1 cellular context compared by ENCODE assay signal in the genomic region with DNA sequence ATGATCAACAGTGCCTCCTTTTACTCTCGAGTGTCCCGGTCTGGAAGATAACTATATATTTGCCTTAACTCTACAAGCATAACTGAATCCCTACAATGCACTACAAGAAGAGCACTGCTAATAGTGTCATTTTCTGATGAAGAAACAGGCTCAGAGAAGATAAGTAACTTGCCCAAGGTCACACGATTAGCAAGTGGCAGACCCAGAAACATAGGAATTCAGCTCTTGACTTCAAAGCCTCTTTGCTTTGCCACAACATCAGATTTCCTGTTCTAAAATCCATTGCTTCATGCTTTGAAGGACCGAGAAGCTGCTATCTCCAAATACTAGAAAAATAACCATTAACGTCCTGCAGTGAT.
TF ChIP-seq lines count a peak whose summit lies in the region.

No MANE protein-coding gene starts in this region.

TF ChIP-seq in HepG2, 621 proteins besides CTCF, POLR2A, EP300 and RAD21 (continues in another document):
- TF ChIP-seq ZNF766 (CRISPR knock-in tag; IDR thresholded peaks at IDR 0.05; ENCODE audit: borderline replicate concordance) (peak; percentile 18; the same call in 1 of the 2 replicates), ARNT2 (CRISPR knock-in tag; IDR thresholded peaks at IDR 0.05; ENCODE audit: low read depth) (0 out of 2 replicates have a peak, but pooled peaks have one; percentile 7), MED1 (CRISPR knock-in tag; IDR thresholded peaks at IDR 0.05) (peak; percentile 91), ISL2 (CRISPR knock-in tag; IDR thresholded peaks at IDR 0.05) (peak; percentile 63; the same call in 1 of the 2 replicates), CEBPG (CRISPR knock-in tag; IDR thresholded peaks at IDR 0.05) (peak; percentile 74), SAP130 (CRISPR knock-in tag; IDR thresholded peaks at IDR 0.05; ENCODE audit: low read depth) (peak; percentile 39), ZNF761 (CRISPR knock-in tag; conservative IDR thresholded peaks at IDR 0.05) (0 out of 2 replicates have a peak, but pooled peaks have one; percentile 22), NONO (IDR thresholded peaks at IDR 0.05) (no peak), NONO (CRISPR knock-in tag; conservative IDR thresholded peaks at IDR 0.05) (peak; percentile 86), SOX5 (CRISPR knock-in tag; IDR thresholded peaks at IDR 0.05; ENCODE audit: borderline replicate concordance) (peak; percentile 79; the same call in 1 of the 2 replicates), ZNF3 (CRISPR knock-in tag; IDR thresholded peaks at IDR 0.05) (peak; percentile 59; the same call in 1 of the 2 replicates), ZNF607 (CRISPR knock-in tag; IDR thresholded peaks at IDR 0.05; ENCODE audit: borderline replicate concordance) (0 out of 2 replicates have a peak, but pooled peaks have one; percentile 36), CREM (IDR thresholded peaks at IDR 0.05) (peak; percentile 72), CREM (CRISPR knock-in tag; IDR thresholded peaks at IDR 0.05) (no peak), ZNF614 (CRISPR knock-in tag; IDR thresholded peaks at IDR 0.05; ENCODE audit: borderline replicate concordance) (peak; percentile 22; the same call in 1 of the 2 replicates), FOXA3 (CRISPR knock-in tag; IDR thresholded peaks at IDR 0.05) (0 out of 2 replicates have a peak, but pooled peaks have one; percentile 1), HNF4G (IDR thresholded peaks at IDR 0.05; ENCODE audit: borderline replicate concordance, low read depth, low read length) (peak; percentile 44; the same call in 1 of the 2 replicates), HNF4G (CRISPR knock-in tag; IDR thresholded peaks at IDR 0.05; ENCODE audit: borderline replicate concordance, low read depth) (peak; percentile 70; the same call in 1 of the 2 replicates), ZNF335 (CRISPR knock-in tag; IDR thresholded peaks at IDR 0.05) (0 out of 2 replicates have a peak, but pooled peaks have one; percentile 21), ZIK1 (CRISPR knock-in tag; IDR thresholded peaks at IDR 0.05; ENCODE audit: borderline replicate concordance, low read depth) (0 out of 2 replicates have a peak, but pooled peaks have one; percentile 13), TRIM24 (CRISPR knock-in tag; IDR thresholded peaks at IDR 0.05) (no peak), NCOA2 (CRISPR knock-in tag; IDR thresholded peaks at IDR 0.05) (peak; percentile 95), ZNF136 (CRISPR knock-in tag; IDR thresholded peaks at IDR 0.05; ENCODE audit: low read depth) (peak; percentile 18; the same call in 1 of the 2 replicates), HDAC1 (CRISPR knock-in tag; IDR thresholded peaks at IDR 0.05) (no peak), RBFOX2 (IDR thresholded peaks at IDR 0.05; ENCODE audit: low read depth, low read length) (peak; percentile 73), SMC3 (IDR thresholded peaks at IDR 0.05; ENCODE audit: low read length) (peak; percentile 14; the same call in 1 of the 2 replicates), HDAC2 (CRISPR knock-in tag; IDR thresholded peaks at IDR 0.05) (peak; percentile 83), TCF7L2 (IDR thresholded peaks at IDR 0.05; ENCODE audit: low read depth, low read length) (peak; percentile 73; the same call in 1 of the 2 replicates), SOX13 (IDR thresholded peaks at IDR 0.05) (peak; percentile 41; the same call in 1 of the 2 replicates), SOX13 (CRISPR knock-in tag; conservative IDR thresholded peaks at IDR 0.05 in 1 of 2, IDR thresholded peaks at IDR 0.05 in 1 of 2) (peak in 1 of 2 experiments; percentile 75; a peak in 2 of 4 replicates), RFXANK (CRISPR knock-in tag; IDR thresholded peaks at IDR 0.05) (0 out of 2 replicates have a peak, but pooled peaks have one; percentile 32), CEBPB (IDR thresholded peaks at IDR 0.05; ENCODE audit: borderline replicate concordance, low read depth, low read length) (peak; percentile 70; the same call in 1 of the 2 replicates), ZNF780A (CRISPR knock-in tag; IDR thresholded peaks at IDR 0.05) (0 out of 2 replicates have a peak, but pooled peaks have one; percentile 28), TCF7 (IDR thresholded peaks at IDR 0.05; ENCODE audit: low read depth) (peak; percentile 96), MYNN (CRISPR knock-in tag; IDR thresholded peaks at IDR 0.05; ENCODE audit: low read depth) (no peak), NR2F6 (IDR thresholded peaks at IDR 0.05) (peak; percentile 62), NR2F6 (CRISPR knock-in tag; IDR thresholded peaks at IDR 0.05) (peak; percentile 39), REPIN1 (CRISPR knock-in tag; IDR thresholded peaks at IDR 0.05; ENCODE audit: borderline replicate concordance, low read depth) (peak; percentile 4; the same call in 1 of the 2 replicates), ETV5 (CRISPR knock-in tag; IDR thresholded peaks at IDR 0.05; ENCODE audit: borderline replicate concordance) (peak; percentile 80; the same call in 1 of the 2 replicates), FOSL2 (CRISPR knock-in tag; IDR thresholded peaks at IDR 0.05) (peak; percentile 75), PCBP1 (IDR thresholded peaks at IDR 0.05; ENCODE audit: borderline replicate concordance, low read depth, low read length) (no peak), ELF3 (CRISPR knock-in tag; IDR thresholded peaks at IDR 0.05) (peak; percentile 32; the same call in 1 of the 2 replicates), SIX1 (CRISPR knock-in tag; IDR thresholded peaks at IDR 0.05; ENCODE audit: borderline replicate concordance) (peak; percentile 26; the same call in 1 of the 2 replicates), KAT8 (CRISPR knock-in tag; IDR thresholded peaks at IDR 0.05) (peak; percentile 19), HES4 (CRISPR knock-in tag; IDR thresholded peaks at IDR 0.05; ENCODE audit: borderline replicate concordance) (no peak), SRF (IDR thresholded peaks at IDR 0.05; ENCODE audit: low read depth, low read length) (no peak), ZNF720 (CRISPR knock-in tag; IDR thresholded peaks at IDR 0.05) (no peak), DNMT1 (CRISPR knock-in tag; IDR thresholded peaks at IDR 0.05) (no peak), RFXAP (CRISPR knock-in tag; IDR thresholded peaks at IDR 0.05; ENCODE audit: borderline replicate concordance) (no peak), ZNF569 (CRISPR knock-in tag; IDR thresholded peaks at IDR 0.05; ENCODE audit: borderline replicate concordance) (no peak), POLR2AphosphoS2 (IDR thresholded peaks at IDR 0.05; ENCODE audit: low read depth, low read length) (peak; percentile 27; the same call in 1 of the 2 replicates)
- TF ChIP-seq, protein P1, sequence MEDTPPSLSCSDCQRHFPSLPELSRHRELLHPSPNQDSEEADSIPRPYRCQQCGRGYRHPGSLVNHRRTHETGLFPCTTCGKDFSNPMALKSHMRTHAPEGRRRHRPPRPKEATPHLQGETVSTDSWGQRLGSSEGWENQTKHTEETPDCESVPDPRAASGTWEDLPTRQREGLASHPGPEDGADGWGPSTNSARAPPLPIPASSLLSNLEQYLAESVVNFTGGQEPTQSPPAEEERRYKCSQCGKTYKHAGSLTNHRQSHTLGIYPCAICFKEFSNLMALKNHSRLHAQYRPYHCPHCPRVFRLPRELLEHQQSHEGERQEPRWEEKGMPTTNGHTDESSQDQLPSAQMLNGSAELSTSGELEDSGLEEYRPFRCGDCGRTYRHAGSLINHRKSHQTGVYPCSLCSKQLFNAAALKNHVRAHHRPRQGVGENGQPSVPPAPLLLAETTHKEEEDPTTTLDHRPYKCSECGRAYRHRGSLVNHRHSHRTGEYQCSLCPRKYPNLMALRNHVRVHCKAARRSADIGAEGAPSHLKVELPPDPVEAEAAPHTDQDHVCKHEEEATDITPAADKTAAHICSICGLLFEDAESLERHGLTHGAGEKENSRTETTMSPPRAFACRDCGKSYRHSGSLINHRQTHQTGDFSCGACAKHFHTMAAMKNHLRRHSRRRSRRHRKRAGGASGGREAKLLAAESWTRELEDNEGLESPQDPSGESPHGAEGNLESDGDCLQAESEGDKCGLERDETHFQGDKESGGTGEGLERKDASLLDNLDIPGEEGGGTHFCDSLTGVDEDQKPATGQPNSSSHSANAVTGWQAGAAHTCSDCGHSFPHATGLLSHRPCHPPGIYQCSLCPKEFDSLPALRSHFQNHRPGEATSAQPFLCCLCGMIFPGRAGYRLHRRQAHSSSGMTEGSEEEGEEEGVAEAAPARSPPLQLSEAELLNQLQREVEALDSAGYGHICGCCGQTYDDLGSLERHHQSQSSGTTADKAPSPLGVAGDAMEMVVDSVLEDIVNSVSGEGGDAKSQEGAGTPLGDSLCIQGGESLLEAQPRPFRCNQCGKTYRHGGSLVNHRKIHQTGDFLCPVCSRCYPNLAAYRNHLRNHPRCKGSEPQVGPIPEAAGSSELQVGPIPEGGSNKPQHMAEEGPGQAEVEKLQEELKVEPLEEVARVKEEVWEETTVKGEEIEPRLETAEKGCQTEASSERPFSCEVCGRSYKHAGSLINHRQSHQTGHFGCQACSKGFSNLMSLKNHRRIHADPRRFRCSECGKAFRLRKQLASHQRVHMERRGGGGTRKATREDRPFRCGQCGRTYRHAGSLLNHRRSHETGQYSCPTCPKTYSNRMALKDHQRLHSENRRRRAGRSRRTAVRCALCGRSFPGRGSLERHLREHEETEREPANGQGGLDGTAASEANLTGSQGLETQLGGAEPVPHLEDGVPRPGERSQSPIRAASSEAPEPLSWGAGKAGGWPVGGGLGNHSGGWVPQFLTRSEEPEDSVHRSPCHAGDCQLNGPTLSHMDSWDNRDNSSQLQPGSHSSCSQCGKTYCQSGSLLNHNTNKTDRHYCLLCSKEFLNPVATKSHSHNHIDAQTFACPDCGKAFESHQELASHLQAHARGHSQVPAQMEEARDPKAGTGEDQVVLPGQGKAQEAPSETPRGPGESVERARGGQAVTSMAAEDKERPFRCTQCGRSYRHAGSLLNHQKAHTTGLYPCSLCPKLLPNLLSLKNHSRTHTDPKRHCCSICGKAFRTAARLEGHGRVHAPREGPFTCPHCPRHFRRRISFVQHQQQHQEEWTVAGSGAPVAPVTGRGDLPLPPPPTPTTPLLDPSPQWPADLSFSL (CRISPR knock-in tag; IDR thresholded peaks at IDR 0.05) = 0 out of 2 replicates have a peak, but pooled peaks have one; percentile 8
- TF ChIP-seq, protein P2, sequence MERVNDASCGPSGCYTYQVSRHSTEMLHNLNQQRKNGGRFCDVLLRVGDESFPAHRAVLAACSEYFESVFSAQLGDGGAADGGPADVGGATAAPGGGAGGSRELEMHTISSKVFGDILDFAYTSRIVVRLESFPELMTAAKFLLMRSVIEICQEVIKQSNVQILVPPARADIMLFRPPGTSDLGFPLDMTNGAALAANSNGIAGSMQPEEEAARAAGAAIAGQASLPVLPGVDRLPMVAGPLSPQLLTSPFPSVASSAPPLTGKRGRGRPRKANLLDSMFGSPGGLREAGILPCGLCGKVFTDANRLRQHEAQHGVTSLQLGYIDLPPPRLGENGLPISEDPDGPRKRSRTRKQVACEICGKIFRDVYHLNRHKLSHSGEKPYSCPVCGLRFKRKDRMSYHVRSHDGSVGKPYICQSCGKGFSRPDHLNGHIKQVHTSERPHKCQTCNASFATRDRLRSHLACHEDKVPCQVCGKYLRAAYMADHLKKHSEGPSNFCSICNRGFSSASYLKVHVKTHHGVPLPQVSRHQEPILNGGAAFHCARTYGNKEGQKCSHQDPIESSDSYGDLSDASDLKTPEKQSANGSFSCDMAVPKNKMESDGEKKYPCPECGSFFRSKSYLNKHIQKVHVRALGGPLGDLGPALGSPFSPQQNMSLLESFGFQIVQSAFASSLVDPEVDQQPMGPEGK (CRISPR knock-in tag; IDR thresholded peaks at IDR 0.05) = peak; percentile 23; the same call in 1 of the 2 replicates
- TF ChIP-seq, protein P3, sequence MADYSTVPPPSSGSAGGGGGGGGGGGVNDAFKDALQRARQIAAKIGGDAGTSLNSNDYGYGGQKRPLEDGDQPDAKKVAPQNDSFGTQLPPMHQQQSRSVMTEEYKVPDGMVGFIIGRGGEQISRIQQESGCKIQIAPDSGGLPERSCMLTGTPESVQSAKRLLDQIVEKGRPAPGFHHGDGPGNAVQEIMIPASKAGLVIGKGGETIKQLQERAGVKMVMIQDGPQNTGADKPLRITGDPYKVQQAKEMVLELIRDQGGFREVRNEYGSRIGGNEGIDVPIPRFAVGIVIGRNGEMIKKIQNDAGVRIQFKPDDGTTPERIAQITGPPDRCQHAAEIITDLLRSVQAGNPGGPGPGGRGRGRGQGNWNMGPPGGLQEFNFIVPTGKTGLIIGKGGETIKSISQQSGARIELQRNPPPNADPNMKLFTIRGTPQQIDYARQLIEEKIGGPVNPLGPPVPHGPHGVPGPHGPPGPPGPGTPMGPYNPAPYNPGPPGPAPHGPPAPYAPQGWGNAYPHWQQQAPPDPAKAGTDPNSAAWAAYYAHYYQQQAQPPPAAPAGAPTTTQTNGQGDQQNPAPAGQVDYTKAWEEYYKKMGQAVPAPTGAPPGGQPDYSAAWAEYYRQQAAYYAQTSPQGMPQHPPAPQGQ (CRISPR knock-in tag; IDR thresholded peaks at IDR 0.05; ENCODE audit: borderline replicate concordance) = peak; percentile 75; the same call in 1 of the 2 replicates
- TF ChIP-seq, protein P4, sequence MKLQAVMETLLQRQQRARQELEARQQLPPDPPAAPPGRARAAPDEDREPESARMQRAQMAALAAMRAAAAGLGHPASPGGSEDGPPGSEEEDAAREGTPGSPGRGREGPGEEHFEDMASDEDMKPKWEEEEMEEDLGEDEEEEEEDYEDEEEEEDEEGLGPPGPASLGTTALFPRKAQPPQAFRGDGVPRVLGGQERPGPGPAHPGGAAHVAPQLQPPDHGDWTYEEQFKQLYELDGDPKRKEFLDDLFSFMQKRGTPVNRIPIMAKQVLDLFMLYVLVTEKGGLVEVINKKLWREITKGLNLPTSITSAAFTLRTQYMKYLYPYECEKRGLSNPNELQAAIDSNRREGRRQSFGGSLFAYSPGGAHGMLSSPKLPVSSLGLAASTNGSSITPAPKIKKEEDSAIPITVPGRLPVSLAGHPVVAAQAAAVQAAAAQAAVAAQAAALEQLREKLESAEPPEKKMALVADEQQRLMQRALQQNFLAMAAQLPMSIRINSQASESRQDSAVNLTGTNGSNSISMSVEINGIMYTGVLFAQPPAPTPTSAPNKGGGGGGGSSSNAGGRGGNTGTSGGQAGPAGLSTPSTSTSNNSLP (IDR thresholded peaks at IDR 0.05; ENCODE audit: low read depth, low read length) = no peak
- TF ChIP-seq, protein P5, sequence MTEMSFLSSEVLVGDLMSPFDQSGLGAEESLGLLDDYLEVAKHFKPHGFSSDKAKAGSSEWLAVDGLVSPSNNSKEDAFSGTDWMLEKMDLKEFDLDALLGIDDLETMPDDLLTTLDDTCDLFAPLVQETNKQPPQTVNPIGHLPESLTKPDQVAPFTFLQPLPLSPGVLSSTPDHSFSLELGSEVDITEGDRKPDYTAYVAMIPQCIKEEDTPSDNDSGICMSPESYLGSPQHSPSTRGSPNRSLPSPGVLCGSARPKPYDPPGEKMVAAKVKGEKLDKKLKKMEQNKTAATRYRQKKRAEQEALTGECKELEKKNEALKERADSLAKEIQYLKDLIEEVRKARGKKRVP (CRISPR knock-in tag; IDR thresholded peaks at IDR 0.05) = peak in 1 of 2 experiments; percentile 54; a peak in 2 of 4 replicates
- TF ChIP-seq, protein P6, sequence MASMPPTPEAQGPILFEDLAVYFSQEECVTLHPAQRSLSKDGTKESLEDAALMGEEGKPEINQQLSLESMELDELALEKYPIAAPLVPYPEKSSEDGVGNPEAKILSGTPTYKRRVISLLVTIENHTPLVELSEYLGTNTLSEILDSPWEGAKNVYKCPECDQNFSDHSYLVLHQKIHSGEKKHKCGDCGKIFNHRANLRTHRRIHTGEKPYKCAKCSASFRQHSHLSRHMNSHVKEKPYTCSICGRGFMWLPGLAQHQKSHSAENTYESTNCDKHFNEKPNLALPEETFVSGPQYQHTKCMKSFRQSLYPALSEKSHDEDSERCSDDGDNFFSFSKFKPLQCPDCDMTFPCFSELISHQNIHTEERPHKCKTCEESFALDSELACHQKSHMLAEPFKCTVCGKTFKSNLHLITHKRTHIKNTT (CRISPR knock-in tag; IDR thresholded peaks at IDR 0.05) = no peak
